12 cellular contexts compared by ENCODE assay signal in genomic region chr2:197195591-197195990, GRCh38.
DNase-seq lines count a peak whose midpoint lies in the region; ATAC-seq, FAIRE-seq and TF ChIP-seq lines count a peak whose summit lies in the region.
"Had no signal": no experiment of that assay in that cellular context is flagged by ENCODE, and none has a peak within 500 bp of the region (broad histone marks: within the 10 kb centered on the region; RNA-seq: fewer than 3 reads in every experiment).

No MANE protein-coding gene starts in this region.

- H3K4me1 ChIP-seq in breast epithelium: no peaks in the 10 kb centered on the region
- peaks cover 17 to 47% of the 10 kb centered on the region in 2 donors for H3K4me1 ChIP-seq in ascending aorta
- H3K4me1 ChIP-seq in naive thymus-derived CD4-positive, alpha-beta T cell (ENCODE audit: control insufficient read depth in 2 of 2, insufficient read depth in 2 of 2, low read length in 2 of 2): peaks cover 71 to 73% of the 10 kb centered on the region in 2 donors
- H3K4me1 ChIP-seq in vagina: peaks cover 39% of the 10 kb centered on the region

- DNase-seq in breast epithelium (ENCODE audit: low spot score in 2 of 2): no peak
- DNase-seq in MCF 10A (ENCODE audit: unreplicated experiment): no peak
- DNase-seq in ascending aorta (ENCODE audit: low spot score in 2 of 2): no peak
- DNase-seq in naive thymus-derived CD4-positive, alpha-beta T cell: peak in 3 of 9 donors; percentile 33 to 43 (median 41)
- DNase-seq in vagina (ENCODE audit: extremely low spot score in 2 of 2): no peak
- DNase-seq in DMS 273 treated with DMSO at 0.1 percent for 48 hours (lab: John Stamatoyannopoulos, UW): no peak
- DNase-seq in RKO (ENCODE audit: low spot score): no peak
- DNase-seq in RCC 7860 (ENCODE audit: low spot score): no peak
- DNase-seq: activated CD4-positive, alpha-beta T cell treated with anti-CD3 and anti-CD28 coated beads for 4 hours; NCI-H1105; NCI-H524 treated with DMSO at 0.1 percent for 48 hours had no signal

- H3K4me3 Mint-ChIP-seq in MCF 10A (ENCODE audit: unreplicated experiment): no peak overlapping the region
- peak overlapping the region; percentile 36 to 100 (median 93) for H3K4me3 Mint-ChIP-seq in naive thymus-derived CD4-positive, alpha-beta T cell

- H3K9me3 ChIP-seq in breast epithelium (no peaks in the 10 kb centered on the region), ascending aorta (no peaks in the 10 kb centered on the region), vagina (no peaks in the 10 kb centered on the region)
- H3K9me3 ChIP-seq in naive thymus-derived CD4-positive, alpha-beta T cell (ENCODE audit: control insufficient read depth in 2 of 3, low read length in 3 of 3): no peaks in the 10 kb centered on the region

- peaks cover 7% of the 10 kb centered on the region for H3K4me1 Mint-ChIP-seq in MCF 10A (ENCODE audit: insufficient read depth, unreplicated experiment)
- H3K4me1 Mint-ChIP-seq in naive thymus-derived CD4-positive, alpha-beta T cell: peaks cover 53 to 95% (median 84%) of the 10 kb centered on the region in 7 donors

- H3K4me3 ChIP-seq in breast epithelium (no peak overlapping the region), ascending aorta (peak overlapping the region in 1 of 2 donors; percentile 38), vagina (no peak overlapping the region)
- H3K4me3 ChIP-seq in naive thymus-derived CD4-positive, alpha-beta T cell (ENCODE audit: low read length): peak overlapping the region; percentile 11

- peak overlapping the region; percentile 26 to 38 for H3K27ac ChIP-seq in breast epithelium
- peak overlapping the region; percentile 71 to 77 for H3K27ac ChIP-seq in ascending aorta
- H3K27ac ChIP-seq in naive thymus-derived CD4-positive, alpha-beta T cell (ENCODE audit: low read depth, low read length): peak overlapping the region; percentile 81
- H3K27ac ChIP-seq in vagina: peak overlapping the region; percentile 4

- intact Hi-C loops in breast epithelium (cut with DNase I; ENCODE audit: low total_unique reads): no loop called here
- intact Hi-C loops in MCF 10A (cut with micrococcal nuclease): no loop called here
- intact Hi-C loops in ascending aorta (cut with DNase I): loop anchor here (5.0 kb wide), 1 partner anchor 257 kb away; the partner anchor contains the start of gene COQ10B
- intact Hi-C loops in naive thymus-derived CD4-positive, alpha-beta T cell (cut with micrococcal nuclease): loop anchor here (5.0 to 10.0 kb wide), 6 partner anchors 237 to 1021 kb away; partner anchors contain the start of genes STK17B (in 2 of the 2), COQ10B (in 1 of the 2), PGAP1 (in 1 of the 2) and SF3B1 (in 1 of the 2)
- intact Hi-C loops in vagina (cut with DNase I): loop anchor here (10.0 kb wide), 2 partner anchors 81 to 119 kb away; partner anchors contain the start of gene ANKRD44

- FAIRE-seq in RCC 7860 (lab: Jason Lieb, UNC): no peak

- TF ChIP-seq CTCF in breast epithelium (IDR thresholded peaks at IDR 0.05) (no peak), MCF 10A (IDR thresholded peaks at IDR 0.05; ENCODE audit: unreplicated experiment) (no peak), ascending aorta (IDR thresholded peaks at IDR 0.05) (no peak), vagina (IDR thresholded peaks at IDR 0.05) (no peak)

- POLR2A ChIA-PET in MCF 10A (lab: Yijun Ruan, JAX): no interaction called here
- POLR2A ChIA-PET in naive thymus-derived CD4-positive, alpha-beta T cell (lab: Charles Lee): interaction anchor here (0.6 to 13.1 kb wide), 10 partner anchors 15 to 188 kb away, joined by 3 to 254 read pairs (median 3); partner anchors contain the start of gene ANKRD44

- ATAC-seq in naive thymus-derived CD4-positive, alpha-beta T cell: no peak
- ATAC-seq: HCT116 had no signal

- no peaks in the 10 kb centered on the region for H3K36me3 Mint-ChIP-seq in MCF 10A (ENCODE audit: insufficient read depth, unreplicated experiment)
- H3K36me3 Mint-ChIP-seq in naive thymus-derived CD4-positive, alpha-beta T cell: peaks cover 0 to 32% (median 13%) of the 10 kb centered on the region in 5 donors

- no peak overlapping the region for H3K27ac Mint-ChIP-seq in MCF 10A (ENCODE audit: low read depth, unreplicated experiment)
- peak overlapping the region; percentile 74 to 100 (median 97) for H3K27ac Mint-ChIP-seq in naive thymus-derived CD4-positive, alpha-beta T cell

- no peaks in the 10 kb centered on the region for H3K36me3 ChIP-seq in breast epithelium
- H3K36me3 ChIP-seq in ascending aorta: no peaks in the 10 kb centered on the region
- H3K36me3 ChIP-seq in naive thymus-derived CD4-positive, alpha-beta T cell (ENCODE audit: control insufficient read depth in 2 of 3, insufficient read depth in 3 of 3, low read length in 3 of 3): no peaks in the 10 kb centered on the region
- no peaks in the 10 kb centered on the region for H3K36me3 ChIP-seq in vagina

- no peaks in the 10 kb centered on the region for H3K27me3 Mint-ChIP-seq in MCF 10A (ENCODE audit: insufficient read depth, unreplicated experiment)
- H3K27me3 Mint-ChIP-seq in naive thymus-derived CD4-positive, alpha-beta T cell: peaks cover 0 to 3% (median 0%) of the 10 kb centered on the region in 5 donors

- no peak for TF ChIP-seq POLR2A in breast epithelium (IDR thresholded peaks at IDR 0.05)
- no peak for TF ChIP-seq POLR2A in vagina (IDR thresholded peaks at IDR 0.05)

- no TSS peak for BruUV-seq in MCF 10A (replicated peaks; lab: Mats Ljungman, UMichigan)

- H3K9me3 Mint-ChIP-seq in MCF 10A (ENCODE audit: unreplicated experiment): no peaks in the 10 kb centered on the region
- H3K9me3 Mint-ChIP-seq in naive thymus-derived CD4-positive, alpha-beta T cell: peaks cover 0 to 8% (median 0%) of the 10 kb centered on the region in 11 donors

- CTCF ChIA-PET in MCF 10A (lab: Yijun Ruan, JAX): interaction anchor here (0.6 to 1.2 kb wide), 4 partner anchors 82 to 121 kb away, joined by 3 to 8 read pairs (median 4); no protein-coding TSS in a partner anchor
- CTCF ChIA-PET in naive thymus-derived CD4-positive, alpha-beta T cell (lab: Charles Lee): interaction anchor here (0.6 to 6.2 kb wide), 10 partner anchors 18 to 183 kb away, joined by 3 to 80 read pairs (median 3); partner anchors contain the start of gene ANKRD44

- H3K27me3 ChIP-seq in breast epithelium (no peaks in the 10 kb centered on the region), ascending aorta (no peaks in the 10 kb centered on the region), vagina (no peaks in the 10 kb centered on the region)
- no peaks in the 10 kb centered on the region for H3K27me3 ChIP-seq in naive thymus-derived CD4-positive, alpha-beta T cell (ENCODE audit: control insufficient read depth in 2 of 2, insufficient read depth in 2 of 2, low read length in 2 of 2)

Comparison
In these comparisons a context has a peak if more than half of its experiments do, and no peak if none do; other contexts are left out.
1. H3K27ac ChIP-seq: peak in every context shown above with its lines; median percentile 81 in naive thymus-derived CD4-positive, alpha-beta T cell; 74 in ascending aorta; 32 in breast epithelium; 4 in vagina.
2. intact Hi-C loops: an anchor here in ascending aorta (5.0 kb wide), naive thymus-derived CD4-positive, alpha-beta T cell (5.0 to 10.0 kb wide) and vagina (10.0 kb wide); none called in breast epithelium and MCF 10A.